In the genomic region with DNA sequence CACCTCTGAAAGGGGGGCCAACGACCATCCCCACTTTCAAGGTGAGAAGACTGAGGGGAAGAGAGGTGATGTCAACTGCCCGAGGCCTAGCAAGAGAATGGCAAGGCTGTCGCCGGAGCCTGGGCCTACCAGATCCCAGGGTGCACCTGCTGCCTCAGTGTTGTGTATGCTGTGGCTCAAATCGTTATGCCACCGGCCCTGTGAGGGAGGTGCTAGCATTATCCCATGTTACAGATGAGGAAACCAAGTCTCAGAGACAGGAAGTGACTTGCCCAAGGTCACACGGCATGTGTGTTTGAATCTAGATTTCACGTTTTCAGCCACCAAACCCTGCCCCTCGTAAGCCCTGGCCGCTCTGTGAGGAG, we compare ENCODE assay signal across 20 cellular contexts.
"Had no signal": no experiment of that assay in that cellular context is flagged by ENCODE, and none has a peak within 500 bp of the region (broad histone marks: within the 10 kb centered on the region; RNA-seq: fewer than 3 reads in every experiment).

No MANE protein-coding gene starts in this region.

- H3K4me3 Mint-ChIP-seq: activated naive CD4-positive, alpha-beta T cell treated with anti-CD3 and anti-CD28 coated beads for 36 hours; activated T-cell treated with anti-CD3 and anti-CD28 coated beads, Interleukin-2, amount 50 U/mL, for 24 hours; dendritic cell treated with granulocyte-macrophage colony-stimulating factor and Interleukin-4, amounts not matched to agents 40 ng/mL and 50 ng/mL, for 4 days; nephron; stimulated activated naive CD8-positive, alpha-beta T cell treated with anti-CD3 and anti-CD28 coated beads, Interleukin-15, Interleukin-2, amounts not matched to agents 100 ng/mL and 50 ng/mL, for 24 hours; T-cell; WTC11 had no signal

- H3K27me3 Mint-ChIP-seq: activated T-cell treated with anti-CD3 and anti-CD28 coated beads, Interleukin-2, amount 50 U/mL, for 24 hours had no signal

- H3K4me1 ChIP-seq: parathyroid adenoma had no signal

- H2AFZ ChIP-seq: parathyroid adenoma had no signal

- DNase-seq: activated naive CD4-positive, alpha-beta T cell treated with anti-CD3 and anti-CD28 coated beads for 36 hours; activated T-cell treated with anti-CD3 and anti-CD28 coated beads, Interleukin-2, amount 50 U/mL, for 24 hours; effector memory CD4-positive, alpha-beta T cell; foreskin melanocyte; hippocampal formation; kidney glomerular epithelial cell; midbrain; stimulated activated CD4-positive, alpha-beta T cell treated with anti-CD3 and anti-CD28 coated beads, Interleukin-1b, Interleukin-23, amount 100 ng/mL, for 48 hours; T-cell; T-helper 9 cell; tibial artery had no signal

- H3K9me3 Mint-ChIP-seq: activated naive CD4-positive, alpha-beta T cell treated with anti-CD3 and anti-CD28 coated beads for 36 hours; activated T-cell treated with anti-CD3 and anti-CD28 coated beads, Interleukin-2, amount 50 U/mL, for 24 hours; activated T-helper 2 cell treated with anti-CD3 and anti-CD28 coated beads, Interferon-gamma antibody, Interleukin-2, Interleukin-4, amounts not matched to agents 10 μg/mL and 5 μg/mL and 100 μg/mL, durations not matched to agents 14 hours and 24 hours and 36 hours; dendritic cell treated with granulocyte-macrophage colony-stimulating factor and Interleukin-4, amounts not matched to agents 40 ng/mL and 50 ng/mL, for 4 days; nephron; stimulated activated naive CD8-positive, alpha-beta T cell treated with anti-CD3 and anti-CD28 coated beads, Interleukin-15, Interleukin-2, amounts not matched to agents 100 ng/mL and 50 ng/mL, for 24 hours; T-cell; WTC11 had no signal

- H3K36me3 Mint-ChIP-seq: T-cell, WTC11 had no signal

- H3K36me3 ChIP-seq: cardiac muscle cell, left lung, tibial artery had no signal

- ATAC-seq: left lung, right cardiac atrium, T-cell, WTC11 had no signal

- H3K9ac ChIP-seq: parathyroid adenoma had no signal

- H3K27me3 ChIP-seq: cardiac muscle cell, left lung, tibial artery had no signal

- H3K27ac Mint-ChIP-seq: activated naive CD4-positive, alpha-beta T cell treated with anti-CD3 and anti-CD28 coated beads for 36 hours; activated T-cell treated with anti-CD3 and anti-CD28 coated beads, Interleukin-2, amount 50 U/mL, for 24 hours; nephron; T-cell; WTC11 had no signal

- H3K4me3 ChIP-seq: cardiac muscle cell, left lung, tibial artery had no signal

- H3K9me3 ChIP-seq: left lung, tibial artery had no signal

- H3K27ac ChIP-seq: cardiac muscle cell, parathyroid adenoma, tibial artery had no signal
